ENCODE assay signal across 13 cellular contexts in genomic region chr5:123754167-123754840, GRCh38.
DNase-seq lines count a peak whose midpoint lies in the region; ATAC-seq, FAIRE-seq and TF ChIP-seq lines count a peak whose summit lies in the region.
"Had no signal": no experiment of that assay in that cellular context is flagged by ENCODE, and none has a peak within 500 bp of the region (broad histone marks: within the 10 kb centered on the region; RNA-seq: fewer than 3 reads in every experiment).

No MANE protein-coding gene starts in this region.

- no peak overlapping the region for H3K4me3 Mint-ChIP-seq in activated naive CD8-positive, alpha-beta T cell treated with anti-CD3 and anti-CD28 coated beads for 36 hours

- no peak for TF ChIP-seq CTCF in A549 (IDR thresholded peaks at IDR 0.05)
- TF ChIP-seq CTCF in astrocyte of the spinal cord (IDR thresholded peaks at IDR 0.05; ENCODE audit: low read depth, low read length) = no peak
- no peak for TF ChIP-seq CTCF in D721Med (IDR thresholded peaks at IDR 0.05; ENCODE audit: insufficient read depth, missing control alignments)

- TF ChIP-seq EP300 in A549 (IDR thresholded peaks at IDR 0.05) = no peak

- H3K36me3 ChIP-seq in HUES48 (ENCODE audit: control insufficient read depth, insufficient read depth, low read length) = no peaks in the 10 kb centered on the region
- H3K36me3 ChIP-seq: BLaER1 treated with 17β-estradiol and CSF1 and Interleukin-3, amounts not matched to agents 10 nM and 100 nM had no signal

- TF ChIP-seq POLR2A in A549 (IDR thresholded peaks at IDR 0.05; ENCODE audit: low read length) = no peak

- no peak for TF ChIP-seq RAD21 in A549 (conservative IDR thresholded peaks at IDR 0.05 in 1 of 2, IDR thresholded peaks at IDR 0.05 in 1 of 2)

- POLR2A ChIA-PET in A549 (lab: Yijun Ruan, JAX) = no interaction called here

- no peak overlapping the region for H3K27ac Mint-ChIP-seq in activated naive CD8-positive, alpha-beta T cell treated with anti-CD3 and anti-CD28 coated beads for 36 hours

- H3K4me1 Mint-ChIP-seq in activated naive CD8-positive, alpha-beta T cell treated with anti-CD3 and anti-CD28 coated beads for 36 hours = no peaks in the 10 kb centered on the region

- no peaks in the 10 kb centered on the region for H3K36me3 Mint-ChIP-seq in activated naive CD8-positive, alpha-beta T cell treated with anti-CD3 and anti-CD28 coated beads for 36 hours

- DNase-seq in A549 (ENCODE audit: low read depth in 1 of 2, low spot score in 1 of 2) (no peak), astrocyte of the spinal cord (ENCODE audit: low read depth, low spot score) (peak; percentile 71), iris pigment epithelial cell (ENCODE audit: low read depth) (peak; percentile 41), D721Med (ENCODE audit: insufficient read length, low spot score) (no peak), NCI-H1048 (lab: John Stamatoyannopoulos, UW) (no peak)
- no peak for DNase-seq in activated naive CD8-positive, alpha-beta T cell treated with anti-CD3 and anti-CD28 coated beads for 36 hours
- no peak for DNase-seq in stimulated activated CD8-positive, alpha-beta memory T cell treated with anti-CD3 and anti-CD28 coated beads, Interleukin-4, amount 100 ng/mL, for 48 hours
- DNase-seq: MV-4-11; OCI-M1; stimulated activated CD4-positive, alpha-beta T cell treated with anti-CD3 and anti-CD28 coated beads, Interleukin-12 subunit alpha, Interleukin-12 subunit beta, amount 100 ng/mL, for 4 hours had no signal

- FAIRE-seq in A549 (lab: Jason Lieb, UNC) (no peak), D721Med (lab: Jason Lieb, UNC) (no peak)
- FAIRE-seq: colon had no signal

- H3K9me3 Mint-ChIP-seq in activated naive CD8-positive, alpha-beta T cell treated with anti-CD3 and anti-CD28 coated beads for 36 hours = peaks cover 3% of the 10 kb centered on the region

- WGBS in A549 (ENCODE audit: missing lambda C conversion rate) = 36% methylated on average over 2 of the region's 2 CpGs

- H3K9me3 ChIP-seq in A549 (peaks cover 4% of the 10 kb centered on the region; the same call in 1 of the 3 replicates), HUES48 (ENCODE audit: control insufficient read depth, insufficient read depth, low read length) (peaks cover 3% of the 10 kb centered on the region; the same call in 1 of the 2 replicates)

- no peaks in the 10 kb centered on the region for H3K27me3 ChIP-seq in HUES48 (ENCODE audit: control insufficient read depth, insufficient read depth, low read length)
- H3K27me3 ChIP-seq: BLaER1 treated with 17β-estradiol and CSF1 and Interleukin-3, amounts not matched to agents 10 nM and 100 nM had no signal

- in situ Hi-C loops in astrocyte of the spinal cord (cut with HindIII; ENCODE audit: low sequenced_read_pairs) = no loop called here

- no peaks in the 10 kb centered on the region for H3K27me3 Mint-ChIP-seq in activated naive CD8-positive, alpha-beta T cell treated with anti-CD3 and anti-CD28 coated beads for 36 hours

- H3K27ac ChIP-seq in A549 = peak overlapping the region; percentile 14 to 38; a peak in 3 of 6 replicates
- peak overlapping the region; percentile 0 for H3K27ac ChIP-seq in HUES48 (ENCODE audit: low read depth, low read length)
- H3K27ac ChIP-seq: BLaER1 treated with 17β-estradiol and CSF1 and Interleukin-3, amounts not matched to agents 10 nM and 100 nM had no signal

- no peak overlapping the region for H3K4me3 ChIP-seq in A549
- H3K4me3 ChIP-seq in HUES48 (ENCODE audit: low read depth, low read length) = no peak overlapping the region
- no peak overlapping the region for H3K4me3 ChIP-seq in astrocyte of the spinal cord (ENCODE audit: low read depth, low read length)
- H3K4me3 ChIP-seq: BLaER1 treated with 17β-estradiol and CSF1 and Interleukin-3, amounts not matched to agents 10 nM and 100 nM had no signal

- ATAC-seq in A549 = no peak

- no peak overlapping the region for H3K9ac ChIP-seq in HUES48 (ENCODE audit: low read depth, low read length)
- H3K9ac ChIP-seq: BLaER1 treated with 17β-estradiol and CSF1 and Interleukin-3, amounts not matched to agents 10 nM and 100 nM had no signal

- H3K4me2 ChIP-seq in A549 = peak overlapping the region; percentile 51; the same call in 1 of the 3 replicates

- peaks cover 17% of the 10 kb centered on the region; the same call in 2 of the 3 replicates for H3K4me1 ChIP-seq in A549
- H3K4me1 ChIP-seq in HUES48 (ENCODE audit: control insufficient read depth, insufficient read depth, low read length) = peaks cover 22% of the 10 kb centered on the region

- CTCF ChIA-PET in A549 (lab: Yijun Ruan, JAX) = interaction anchor here (1.1 kb wide), 1 partner anchor 9 kb away, joined by 3 read pairs; no protein-coding TSS in a partner anchor

TF ChIP-seq in A549, 52 proteins besides CTCF, POLR2A, EP300 and RAD21:
- TF ChIP-seq CHD2 (IDR thresholded peaks at IDR 0.05; ENCODE audit: low read length, partially characterized antibody) = no peak
- TF ChIP-seq GATA3 (IDR thresholded peaks at IDR 0.05; ENCODE audit: borderline replicate concordance) = no peak
- TF ChIP-seq E2F6 (IDR thresholded peaks at IDR 0.05; ENCODE audit: borderline replicate concordance, low read depth) = no peak
- no peak for TF ChIP-seq CBX8 (IDR thresholded peaks at IDR 0.05)
- no peak for TF ChIP-seq PHF8 (IDR thresholded peaks at IDR 0.05; ENCODE audit: borderline replicate concordance, low read depth)
- no peak for TF ChIP-seq FOXS1 (CRISPR knock-in tag; IDR thresholded peaks at IDR 0.05)
- no peak for TF ChIP-seq MAX (IDR thresholded peaks at IDR 0.05)
- TF ChIP-seq ZSCAN20 (CRISPR knock-in tag; IDR thresholded peaks at IDR 0.05) = no peak
TF ChIP-seq in A549: peak in this region for 0.

Comparison
In these comparisons a context has a peak if more than half of its experiments do, and no peak if none do; other contexts are left out.
1. DNase-seq: peak in astrocyte of the spinal cord (single experiment) and iris pigment epithelial cell (single experiment); none in A549 (0 of 2), activated naive CD8-positive, alpha-beta T cell treated with anti-CD3 and anti-CD28 coated beads for 36 hours (single experiment), D721Med (single experiment), NCI-H1048 (single experiment) and stimulated activated CD8-positive, alpha-beta memory T cell treated with anti-CD3 and anti-CD28 coated beads, Interleukin-4, amount 100 ng/mL, for 48 hours (single experiment).